In the genomic region with DNA sequence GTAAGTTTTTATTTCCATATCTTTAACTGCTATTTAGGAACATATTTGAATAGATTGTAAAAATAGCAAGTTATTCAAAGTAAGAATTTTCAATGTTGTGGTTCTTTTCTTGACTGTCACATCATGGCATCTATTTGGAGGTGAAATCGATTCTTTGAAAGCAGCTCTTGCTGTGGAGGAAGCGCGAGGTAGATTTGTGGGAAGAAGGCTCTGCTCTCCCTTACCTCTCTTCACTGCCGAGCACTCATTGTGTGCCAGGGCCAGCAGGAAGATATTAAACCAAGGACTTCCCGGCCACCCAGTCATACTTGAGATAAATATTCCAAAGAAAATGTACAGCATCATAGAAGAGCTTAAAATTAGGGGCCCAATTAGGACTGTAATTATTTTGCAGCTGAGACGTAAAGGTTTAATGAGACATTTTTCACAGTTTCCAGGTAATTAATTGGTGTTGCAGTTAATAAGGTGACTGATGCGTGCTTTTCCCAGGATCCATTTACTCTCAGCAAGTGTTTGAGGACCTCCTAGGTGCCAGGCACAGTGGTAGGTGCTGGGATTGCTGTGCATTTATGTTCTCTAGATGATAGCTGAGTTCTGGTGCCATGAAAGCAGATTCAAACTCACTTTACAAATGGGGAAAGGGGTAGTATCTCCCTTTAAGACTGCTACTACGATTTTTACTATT, we compare ENCODE assay signal across 12 cellular contexts.
DNase-seq lines count a peak whose midpoint lies in the region; ATAC-seq, FAIRE-seq and TF ChIP-seq lines count a peak whose summit lies in the region.
"Had no signal": no experiment of that assay in that cellular context is flagged by ENCODE, and none has a peak within 500 bp of the region (broad histone marks: within the 10 kb centered on the region; RNA-seq: fewer than 3 reads in every experiment).

No MANE protein-coding gene starts in this region.

- H3K4me3 ChIP-seq in A549 (no peak overlapping the region), GM12864 (ENCODE audit: low read depth, low read length) (peak overlapping the region; percentile 20; the same call in 1 of the 2 replicates), muscle layer of duodenum (ENCODE audit: low read depth in 1 of 2, low read length in 2 of 2) (no peak overlapping the region)
- H3K4me3 ChIP-seq: skin epidermis had no signal

- H4K8ac ChIP-seq in H9 (replicated peaks; ENCODE audit: insufficient read length, low read depth, low read length), result no peak overlapping the region

- H3K4ac ChIP-seq in H9 (ENCODE audit: low read depth, low read length), result no peak overlapping the region

- H3K4me3 Mint-ChIP-seq in activated CD4-positive, alpha-beta memory T cell treated with anti-CD3 and anti-CD28 coated beads, Interleukin-2, amount 10 ng/mL, durations not matched to agents 7 days and 5 days, result peak overlapping the region; percentile 23
- no peak overlapping the region for H3K4me3 Mint-ChIP-seq in H9
- H3K4me3 Mint-ChIP-seq: endodermal cell had no signal

- no peak overlapping the region for H2BK12ac ChIP-seq in H9 (ENCODE audit: insufficient read length, low read depth, low read length)

- H4K91ac ChIP-seq in H9 (ENCODE audit: insufficient read length, low read depth, low read length), result no peak overlapping the region

- no peak overlapping the region for H2AFZ ChIP-seq in H9 (ENCODE audit: low read length)

- peaks cover 18% of the 10 kb centered on the region for H3K4me1 ChIP-seq in A549
- peaks cover 12 to 16% of the 10 kb centered on the region in 2 donors for H3K4me1 ChIP-seq in muscle layer of duodenum (ENCODE audit: control insufficient read depth in 1 of 2, insufficient read depth in 2 of 2, low read length in 2 of 2)
- H3K4me1 ChIP-seq in H9 (ENCODE audit: insufficient read depth, low read length), result no peaks in the 10 kb centered on the region; the same call in 1 of the 2 replicates

- no peak for TF ChIP-seq RAD21 in A549 (conservative IDR thresholded peaks at IDR 0.05 in 1 of 2, IDR thresholded peaks at IDR 0.05 in 1 of 2)

- WGBS in A549 (ENCODE audit: missing lambda C conversion rate), result 86% methylated on average over 8 of the region's 8 CpGs
- no CpG with 5 or more reads among the region's 8 CpGs for WGBS in H9 (ENCODE audit: extremely low coverage, insufficient read length, low lambda C conversion rate)

- no peaks in the 10 kb centered on the region for H3K36me3 ChIP-seq in muscle layer of duodenum (ENCODE audit: control insufficient read depth in 1 of 2, insufficient read depth in 2 of 2, low read length in 2 of 2)

- no peak overlapping the region for H3T11ph ChIP-seq in H9 (ENCODE audit: low read length)

- H3K4me1 Mint-ChIP-seq in activated CD4-positive, alpha-beta memory T cell treated with anti-CD3 and anti-CD28 coated beads, Interleukin-2, amount 10 ng/mL, durations not matched to agents 7 days and 5 days, result peaks cover 76% of the 10 kb centered on the region
- peaks cover 0 to 2% of the 10 kb centered on the region in 2 experiments; a peak in 1 of 4 replicates for H3K4me1 Mint-ChIP-seq in H9

- H3K27me3 ChIP-seq in muscle layer of duodenum (ENCODE audit: low read depth, low read length) (no peaks in the 10 kb centered on the region), H9 (ENCODE audit: insufficient read depth, low read length) (no peaks in the 10 kb centered on the region)

- no peak overlapping the region for H3K56ac ChIP-seq in H9 (ENCODE audit: insufficient read length, low read depth, low read length)

- DNase-seq in A549 (ENCODE audit: low read depth in 1 of 2, low spot score in 1 of 2), result no peak
- no peak for DNase-seq in GM12864 (ENCODE audit: low read depth)
- no peak for DNase-seq in activated CD4-positive, alpha-beta memory T cell treated with anti-CD3 and anti-CD28 coated beads, Interleukin-2, amount 10 ng/mL, durations not matched to agents 7 days and 5 days
- no peak for DNase-seq in H9
- no peak for DNase-seq in SW 1271 (lab: John Stamatoyannopoulos, UW)
- DNase-seq in NCI-H2029 treated with DMSO at 0.1 percent for 48 hours (lab: John Stamatoyannopoulos, UW), result no peak
- DNase-seq: endodermal cell, NCI-H146 had no signal

- POLR2A ChIA-PET in A549 (lab: Yijun Ruan, JAX), result no interaction called here
- POLR2A ChIA-PET in activated CD4-positive, alpha-beta memory T cell treated with anti-CD3 and anti-CD28 coated beads, Interleukin-2, amount 10 ng/mL, durations not matched to agents 7 days and 5 days (lab: Charles Lee), result interaction anchor here (0.9 to 2.6 kb wide), 9 partner anchors 10 to 65 kb away, joined by 3 to 14 read pairs (median 4); no protein-coding TSS in a partner anchor

- H2BK20ac ChIP-seq in H9 (ENCODE audit: low read depth, low read length, poor library complexity, severe bottlenecking), result no peak overlapping the region

- FAIRE-seq in A549 (lab: Jason Lieb, UNC), result peak; percentile 51

- no peak overlapping the region for H2AK5ac ChIP-seq in H9 (ENCODE audit: insufficient read length, low read length)

- no peaks in the 10 kb centered on the region for H4K20me1 ChIP-seq in H9 (ENCODE audit: control insufficient read depth, insufficient read depth, insufficient read length)

- no peak overlapping the region for H3K9ac ChIP-seq in H9 (ENCODE audit: extremely low read depth, insufficient read length, low read length)

- H3K27me3 Mint-ChIP-seq in activated CD4-positive, alpha-beta memory T cell treated with anti-CD3 and anti-CD28 coated beads, Interleukin-2, amount 10 ng/mL, durations not matched to agents 7 days and 5 days, result no peaks in the 10 kb centered on the region
- no peaks in the 10 kb centered on the region for H3K27me3 Mint-ChIP-seq in H9 (ENCODE audit: low read depth)

- no peak for TF ChIP-seq CTCF in A549 (IDR thresholded peaks at IDR 0.05)
- TF ChIP-seq CTCF in GM12864 (IDR thresholded peaks at IDR 0.05; ENCODE audit: low read depth, low read length, missing control alignments), result peak; percentile 3
- TF ChIP-seq CTCF in H9 (conservative IDR thresholded peaks at IDR 0.05), result no peak

- H2BK15ac ChIP-seq in H9 (ENCODE audit: low read depth, low read length), result no peak overlapping the region

- TF ChIP-seq POLR2A in A549 (IDR thresholded peaks at IDR 0.05; ENCODE audit: low read length), result no peak

- CTCF ChIA-PET in A549 (lab: Yijun Ruan, JAX), result interaction anchor here (0.8 to 1.9 kb wide), 3 partner anchors 9 to 168 kb away, joined by 3 to 7 read pairs (median 4); no protein-coding TSS in a partner anchor
- CTCF ChIA-PET in activated CD4-positive, alpha-beta memory T cell treated with anti-CD3 and anti-CD28 coated beads, Interleukin-2, amount 10 ng/mL, durations not matched to agents 7 days and 5 days (lab: Charles Lee), result interaction anchor here (0.5 to 1.5 kb wide), 7 partner anchors 16 to 821 kb away, joined by 3 to 5 read pairs (median 3); no protein-coding TSS in a partner anchor

- peaks cover 2% of the 10 kb centered on the region for H3K79me1 ChIP-seq in H9 (ENCODE audit: insufficient read depth, low read depth, low read length, poor library complexity, severe bottlenecking)

- no peak for TF ChIP-seq EP300 in A549 (IDR thresholded peaks at IDR 0.05)

- no peak for ATAC-seq in A549
- no peak for ATAC-seq in HG02852 (IDR thresholded peaks at IDR 0.05; ENCODE audit: unreplicated experiment)

- H3K4me2 ChIP-seq in A549, result no peak overlapping the region
- H3K4me2 ChIP-seq in H9 (ENCODE audit: insufficient read depth, insufficient read length, low read length), result no peak overlapping the region

- no peak overlapping the region for H3K14ac ChIP-seq in H9 (ENCODE audit: insufficient read depth, low read length)

- H3K27ac Mint-ChIP-seq in activated CD4-positive, alpha-beta memory T cell treated with anti-CD3 and anti-CD28 coated beads, Interleukin-2, amount 10 ng/mL, durations not matched to agents 7 days and 5 days, result peak overlapping the region; percentile 70
- H3K27ac Mint-ChIP-seq in H9, result peak overlapping the region in 1 of 3 experiments; percentile 33; a peak in 1 of 7 replicates
- H3K27ac Mint-ChIP-seq: endodermal cell had no signal

- no peaks in the 10 kb centered on the region for H3K9me3 Mint-ChIP-seq in activated CD4-positive, alpha-beta memory T cell treated with anti-CD3 and anti-CD28 coated beads, Interleukin-2, amount 10 ng/mL, durations not matched to agents 7 days and 5 days
- no peaks in the 10 kb centered on the region for H3K9me3 Mint-ChIP-seq in H9
- H3K9me3 Mint-ChIP-seq: endodermal cell had no signal

- H4K5ac ChIP-seq in H9 (ENCODE audit: insufficient read length, low read depth, low read length), result no peak overlapping the region

- no peak overlapping the region for H2BK120ac ChIP-seq in H9 (ENCODE audit: low read depth, low read length, poor library complexity, severe bottlenecking)

- no peak overlapping the region for H3K23ac ChIP-seq in H9 (ENCODE audit: insufficient read length, low read depth, low read length)

- H3K18ac ChIP-seq in H9 (ENCODE audit: insufficient read length, low read depth, low read length), result no peak overlapping the region

- H3K27ac ChIP-seq in A549 (no peak overlapping the region), muscle layer of duodenum (ENCODE audit: low read length) (peak overlapping the region; percentile 61), H9 (ENCODE audit: insufficient read length, low read depth, low read length) (no peak overlapping the region)
- H3K27ac ChIP-seq: VCaP had no signal

- H3K23me2 ChIP-seq in H9 (ENCODE audit: insufficient read length, low read depth, low read length, poor library complexity, severe bottlenecking), result no peaks in the 10 kb centered on the region

- peaks cover 48% of the 10 kb centered on the region for H3K36me3 Mint-ChIP-seq in activated CD4-positive, alpha-beta memory T cell treated with anti-CD3 and anti-CD28 coated beads, Interleukin-2, amount 10 ng/mL, durations not matched to agents 7 days and 5 days (ENCODE audit: low read depth)
- H3K36me3 Mint-ChIP-seq in H9 (ENCODE audit: insufficient read depth in 1 of 3, low read depth in 3 of 3), result no peaks in the 10 kb centered on the region; a peak in 1 of 7 replicates

- H3K79me2 ChIP-seq in H9 (ENCODE audit: insufficient read depth, low read length), result no peaks in the 10 kb centered on the region

- H3K9me3 ChIP-seq in A549, result no peaks in the 10 kb centered on the region
- H3K9me3 ChIP-seq in muscle layer of duodenum (ENCODE audit: control insufficient read depth in 1 of 2, low read length in 2 of 2), result no peaks in the 10 kb centered on the region
- H3K9me3 ChIP-seq in H9 (ENCODE audit: control insufficient read depth, low read depth, low read length), result no peaks in the 10 kb centered on the region

- H2BK5ac ChIP-seq in H9 (ENCODE audit: insufficient read length, low read length), result no peak overlapping the region

TF ChIP-seq in A549, 52 proteins besides CTCF, POLR2A, EP300 and RAD21 (continues in another document):
- TF ChIP-seq, protein P1, sequence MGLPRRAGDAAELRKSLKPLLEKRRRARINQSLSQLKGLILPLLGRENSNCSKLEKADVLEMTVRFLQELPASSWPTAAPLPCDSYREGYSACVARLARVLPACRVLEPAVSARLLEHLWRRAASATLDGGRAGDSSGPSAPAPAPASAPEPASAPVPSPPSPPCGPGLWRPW (IDR thresholded peaks at IDR 0.05), result no peak
- no peak for TF ChIP-seq FOXS1 (CRISPR knock-in tag; IDR thresholded peaks at IDR 0.05)
